In genomic region chr2:205689837-205690236, GRCh38 we compare ENCODE assay signal across 13 cellular contexts.
"Had no signal": no experiment of that assay in that cellular context is flagged by ENCODE, and none has a peak within 500 bp of the region (broad histone marks: within the 10 kb centered on the region; RNA-seq: fewer than 3 reads in every experiment).

No MANE protein-coding gene starts in this region.

- DNase-seq: activated CD4-positive, alpha-beta T cell treated with anti-CD3 and anti-CD28 coated beads, Interleukin-2, amount 50 U/mL, for 4 hours; activated CD4-positive, CD25-positive, alpha-beta regulatory T cell treated with anti-CD3 and anti-CD28 coated beads, Interleukin-2, amount 50 U/mL, for 72 hours; activated naive CD4-positive, alpha-beta T cell treated with anti-CD3 and anti-CD28 coated beads, Interleukin-2, amount 50 U/mL, for 16 hours; dorsolateral prefrontal cortex; erythroblast; left ventricle myocardium inferior; pancreas; T-helper 9 cell had no signal

- H3K27ac ChIP-seq: cardiac muscle cell, neural progenitor cell, pancreas had no signal

- ATAC-seq: pancreas; stimulated activated memory B cell treated with anti-CD40 and anti-IgM and Interleukin-4, amounts not matched to agents 10 μg/mL and 1 μg/mL and 100 μg/mL, for 72 hours had no signal

- H3K27ac Mint-ChIP-seq: activated T-helper 2 cell treated with anti-CD3 and anti-CD28 coated beads, Interferon-gamma antibody, Interleukin-2, Interleukin-4, amounts not matched to agents 10 μg/mL and 5 μg/mL and 100 μg/mL, durations not matched to agents 14 hours and 24 hours and 36 hours; memory B cell; neural progenitor cell; stimulated activated memory B cell treated with anti-CD40 and anti-IgM and Interleukin-4, amounts not matched to agents 10 μg/mL and 1 μg/mL and 100 μg/mL, for 72 hours had no signal

- H3K4me3 Mint-ChIP-seq: memory B cell; neural progenitor cell; stimulated activated memory B cell treated with anti-CD40 and anti-IgM and Interleukin-4, amounts not matched to agents 10 μg/mL and 1 μg/mL and 100 μg/mL, for 72 hours had no signal

- H3K36me3 Mint-ChIP-seq: memory B cell; stimulated activated memory B cell treated with anti-CD40 and anti-IgM and Interleukin-4, amounts not matched to agents 10 μg/mL and 1 μg/mL and 100 μg/mL, for 72 hours had no signal

- H3K9me3 Mint-ChIP-seq: activated T-helper 2 cell treated with anti-CD3 and anti-CD28 coated beads, Interferon-gamma antibody, Interleukin-2, Interleukin-4, amounts not matched to agents 10 μg/mL and 5 μg/mL and 100 μg/mL, durations not matched to agents 14 hours and 24 hours and 36 hours; memory B cell; neural progenitor cell; stimulated activated memory B cell treated with anti-CD40 and anti-IgM and Interleukin-4, amounts not matched to agents 10 μg/mL and 1 μg/mL and 100 μg/mL, for 72 hours had no signal
